ENCODE assay signal across 18 cellular contexts in genomic region chr1:44604167-44604955, GRCh38.
A peak's percentile ranks its signal among the peaks of the same experiment; 100 is the strongest.
DNase-seq lines count a peak whose midpoint lies in the region; ATAC-seq, FAIRE-seq and TF ChIP-seq lines count a peak whose summit lies in the region.
"Had no signal": no experiment of that assay in that cellular context is flagged by ENCODE, and none has a peak within 500 bp of the region (broad histone marks: within the 10 kb centered on the region; RNA-seq: fewer than 3 reads in every experiment).

No MANE protein-coding gene starts in this region.

- no peak overlapping the region for H3K9ac ChIP-seq in colonic mucosa (ENCODE audit: low read depth in 2 of 2, low read length in 2 of 2)
- H3K9ac ChIP-seq: BLaER1 treated with 17β-estradiol and CSF1 and Interleukin-3, amounts not matched to agents 10 nM and 100 nM had no signal

- H3K9me3 Mint-ChIP-seq in T-cell = no peaks in the 10 kb centered on the region

- H3K9me3 ChIP-seq in colonic mucosa (no peaks in the 10 kb centered on the region), small intestine (ENCODE audit: control insufficient read depth, low read depth) (no peaks in the 10 kb centered on the region)
- H3K9me3 ChIP-seq: BLaER1 treated with 17β-estradiol and CSF1 and Interleukin-3, amounts not matched to agents 10 nM and 100 nM; Peyer's patch had no signal

- H3K4me1 ChIP-seq in colonic mucosa = peaks cover 3% of the 10 kb centered on the region
- H3K4me1 ChIP-seq in small intestine (ENCODE audit: control insufficient read depth in 2 of 2, insufficient read depth in 1 of 2, low read depth in 1 of 2, low read length in 1 of 2) = no peaks in the 10 kb centered on the region
- H3K4me1 ChIP-seq: BLaER1 treated with 17β-estradiol and CSF1 and Interleukin-3, amounts not matched to agents 10 nM and 100 nM; Peyer's patch had no signal

- ATAC-seq in T-cell (replicated peaks in 1 of 4) = no peak
- ATAC-seq: GM12878, HCT116 had no signal

- H3K4me3 Mint-ChIP-seq in T-cell = no peak overlapping the region

- no peak overlapping the region for H3K27ac Mint-ChIP-seq in T-cell

- CTCF ChIA-PET in T-cell (lab: Charles Lee) = interaction anchor here in 1 of 2 donors (0.6 kb wide), 1 partner anchor 707 kb away, joined by 7 read pairs; no protein-coding TSS in a partner anchor

- H3K27ac ChIP-seq in colonic mucosa (no peak overlapping the region), small intestine (ENCODE audit: low read depth in 1 of 2, low read length in 1 of 2) (no peak overlapping the region)
- H3K27ac ChIP-seq: BLaER1 treated with 17β-estradiol and CSF1 and Interleukin-3, amounts not matched to agents 10 nM and 100 nM; Peyer's patch had no signal

- H3K36me3 ChIP-seq in colonic mucosa = no peaks in the 10 kb centered on the region
- H3K36me3 ChIP-seq in small intestine (ENCODE audit: control insufficient read depth in 2 of 2, insufficient read depth in 2 of 2, low read length in 2 of 2) = no peaks in the 10 kb centered on the region
- H3K36me3 ChIP-seq: BLaER1 treated with 17β-estradiol and CSF1 and Interleukin-3, amounts not matched to agents 10 nM and 100 nM; Peyer's patch had no signal

- no peak for TF ChIP-seq CTCF in colonic mucosa (IDR thresholded peaks at IDR 0.05)

- no peak overlapping the region for H3K4me3 ChIP-seq in colonic mucosa
- H3K4me3 ChIP-seq in small intestine (ENCODE audit: low read depth in 1 of 2, low read length in 2 of 2) = no peak overlapping the region
- H3K4me3 ChIP-seq: BLaER1 treated with 17β-estradiol and CSF1 and Interleukin-3, amounts not matched to agents 10 nM and 100 nM; GM12878; Peyer's patch had no signal

- 34 to 65% (median 42%) methylated on average over 3 of the region's 3 CpGs for WGBS in small intestine, 3 donors

- H3K4me1 Mint-ChIP-seq in T-cell = no peaks in the 10 kb centered on the region

- H3K36me3 Mint-ChIP-seq in T-cell = no peaks in the 10 kb centered on the region

- FAIRE-seq in small intestine (lab: Jason Lieb, UNC) = no peak
- FAIRE-seq: GM12878, GM18507, HTR-8/SVneo had no signal

- DNase-seq in NCI-H1105 treated with DMSO at 0.1 percent for 48 hours (lab: John Stamatoyannopoulos, UW) (peak; percentile 17), NCI-H1105 (lab: John Stamatoyannopoulos, UW) (no peak), NCI-H345 (lab: John Stamatoyannopoulos, UW) (peak; percentile 52), colonic mucosa (peak; percentile 35), small intestine (peak; percentile 42), T-cell (no peak), NCI-H1092 (lab: John Stamatoyannopoulos, UW) (no peak)
- no peak for DNase-seq in stimulated activated CD4-positive, alpha-beta T cell treated with anti-CD3 and anti-CD28 coated beads, Interleukin-4, amount 100 ng/mL, for 1 hour
- DNase-seq: 8988T, NCI-H1048, NCI-H1694 treated with DMSO at 0.1 percent for 48 hours, Peyer's patch, Right ventricle myocardium superior had no signal

- intact Hi-C loops in colonic mucosa (cut with DNase I) = no loop called here

- no peaks in the 10 kb centered on the region for H3K27me3 Mint-ChIP-seq in T-cell

- POLR2A ChIA-PET in T-cell (lab: Charles Lee) = no interaction called here

- H3K27me3 ChIP-seq in colonic mucosa (no peaks in the 10 kb centered on the region), small intestine (ENCODE audit: control insufficient read depth in 2 of 2, insufficient read depth in 2 of 2, low read length in 2 of 2) (no peaks in the 10 kb centered on the region)
- H3K27me3 ChIP-seq: BLaER1 treated with 17β-estradiol and CSF1 and Interleukin-3, amounts not matched to agents 10 nM and 100 nM; Peyer's patch had no signal

Comparison
In these comparisons a context has a peak if more than half of its experiments do, and no peak if none do; other contexts are left out.
1. DNase-seq: peak in NCI-H1105 treated with DMSO at 0.1 percent for 48 hours (single experiment), NCI-H345 (single experiment), colonic mucosa (single experiment) and small intestine (single experiment); none in NCI-H1105 (single experiment), T-cell (0 of 34), NCI-H1092 (single experiment) and stimulated activated CD4-positive, alpha-beta T cell treated with anti-CD3 and anti-CD28 coated beads, Interleukin-4, amount 100 ng/mL, for 1 hour (single experiment).